In genomic region chr7:118129037-118129436, GRCh38 we compare ENCODE assay signal across 12 cellular contexts. TPM values are rescaled to one million over a fixed set of nuclear protein-coding genes. Genes with fewer than 3 reads are reported as not detected.
DNase-seq lines count a peak whose midpoint lies in the region; ATAC-seq and TF ChIP-seq lines count a peak whose summit lies in the region.
"Had no signal": no experiment of that assay in that cellular context is flagged by ENCODE, and none has a peak within 500 bp of the region (broad histone marks: within the 10 kb centered on the region; RNA-seq: fewer than 3 reads in every experiment).

No MANE protein-coding gene starts in this region.

- no peak overlapping the region for H3K4me3 Mint-ChIP-seq in naive B cell
- no peak overlapping the region for H3K4me3 Mint-ChIP-seq in chondrocyte (ENCODE audit: unreplicated experiment)
- H3K4me3 Mint-ChIP-seq: CD14-positive monocyte, nephron progenitor cell had no signal

- no peak for TF ChIP-seq CTCF in chondrocyte (IDR thresholded peaks at IDR 0.05)

- H3K9me3 Mint-ChIP-seq in naive B cell (peaks cover 0 to 22% (median 16%) of the 10 kb centered on the region in 7 donors), chondrocyte (ENCODE audit: low read depth) (peaks cover 11% of the 10 kb centered on the region)

- peak; percentile 69 for ATAC-seq in GM18861 (IDR thresholded peaks at IDR 0.05; ENCODE audit: unreplicated experiment)
- ATAC-seq in GM21619 (IDR thresholded peaks at IDR 0.05; ENCODE audit: unreplicated experiment), result peak; percentile 86
- peak; percentile 72 for ATAC-seq in HG03442 (IDR thresholded peaks at IDR 0.05; ENCODE audit: unreplicated experiment)
- peak; percentile 57 to 68 for ATAC-seq in naive B cell (ENCODE audit: low read depth in 2 of 2)

- H3K36me3 Mint-ChIP-seq in naive B cell, result peaks cover 0 to under 1% of the 10 kb centered on the region in 2 donors
- peaks cover 1% of the 10 kb centered on the region for H3K36me3 Mint-ChIP-seq in chondrocyte (ENCODE audit: low read depth)
- H3K36me3 Mint-ChIP-seq: CD14-positive monocyte had no signal

- H3K27ac Mint-ChIP-seq in naive B cell (peak overlapping the region in 3 of 6 donors; percentile 39 to 77 (median 47)), chondrocyte (ENCODE audit: unreplicated experiment) (no peak overlapping the region)
- H3K27ac Mint-ChIP-seq: CD14-positive monocyte, nephron progenitor cell had no signal

- peaks cover 0 to 5% (median 0%) of the 10 kb centered on the region in 3 donors for H3K27me3 Mint-ChIP-seq in naive B cell
- H3K27me3 Mint-ChIP-seq in chondrocyte (ENCODE audit: low read depth), result peaks cover 6% of the 10 kb centered on the region

- H3K4me1 Mint-ChIP-seq in naive B cell (peaks cover 0 to 7% (median 6%) of the 10 kb centered on the region in 3 donors), chondrocyte (ENCODE audit: low read depth) (no peaks in the 10 kb centered on the region)
- H3K4me1 Mint-ChIP-seq: CD14-positive monocyte, nephron progenitor cell had no signal

- DNase-seq in naive B cell (no peak), DMS153 (lab: John Stamatoyannopoulos, UW) (no peak), HuH-7.5 (ENCODE audit: low spot score) (no peak), chondrocyte (ENCODE audit: low spot score) (no peak)
- DNase-seq: nephron progenitor cell; right cardiac atrium; stimulated activated CD4-positive, alpha-beta T cell treated with anti-CD3 and anti-CD28 coated beads, Interleukin-2, amount 100 ng/mL, for 48 hours; WERI-Rb-1 had no signal

RNA-seq across cellular contexts. Expression of gene LSM8, which starts 54.9 kb away (rescaled TPM):
- polyA plus RNA-seq in naive B cell (ENCODE audit: low read depth in 6 of 6), result 10 to 100 TPM; 23.9 to 51.7 (median 41.2) TPM
- 21.5 to 26.4 TPM (median 23.2 TPM) in 3 replicates for total RNA-seq in chondrocyte
